Comparison of ENCODE assay signal across 17 cellular contexts in genomic region chr6:130928158-130928917, GRCh38.
DNase-seq lines count a peak whose midpoint lies in the region; ATAC-seq and TF ChIP-seq lines count a peak whose summit lies in the region.
"Had no signal": no experiment of that assay in that cellular context is flagged by ENCODE, and none has a peak within 500 bp of the region (broad histone marks: within the 10 kb centered on the region; RNA-seq: fewer than 3 reads in every experiment).

No MANE protein-coding gene starts in this region.

- H3K9me2 ChIP-seq in GM23248 (ENCODE audit: insufficient read depth) = no peaks in the 10 kb centered on the region

- no peaks in the 10 kb centered on the region for H4K20me1 ChIP-seq in GM23248 (ENCODE audit: insufficient read depth)

- peak overlapping the region; percentile 3; the same call in 1 of the 2 replicates for H3K9ac ChIP-seq in GM23248

- peak overlapping the region; percentile 27 for H3K27ac ChIP-seq in GM23248
- peak overlapping the region in 3 of 4 donors; percentile 0 to 23 (median 21) for H3K27ac ChIP-seq in gastroesophageal sphincter
- H3K27ac ChIP-seq in foreskin keratinocyte = no peak overlapping the region
- H3K27ac ChIP-seq: HL-60 had no signal

- H3K27me3 Mint-ChIP-seq in chondrocyte (ENCODE audit: low read depth) = no peaks in the 10 kb centered on the region
- H3K27me3 Mint-ChIP-seq: activated naive CD4-positive, alpha-beta T cell treated with anti-CD3 and anti-CD28 coated beads, Interleukin-2, amount 10 ng/mL, durations not matched to agents 7 days and 5 days had no signal

- no peak overlapping the region for H3K4me3 Mint-ChIP-seq in chondrocyte (ENCODE audit: unreplicated experiment)
- H3K4me3 Mint-ChIP-seq: activated naive CD4-positive, alpha-beta T cell treated with anti-CD3 and anti-CD28 coated beads, Interleukin-2, amount 10 ng/mL, durations not matched to agents 7 days and 5 days; H9; neural crest cell had no signal

- peak; percentile 32 for ATAC-seq in gastroesophageal sphincter
- no peak for ATAC-seq in foreskin keratinocyte
- no peak for ATAC-seq in HG03025 (IDR thresholded peaks at IDR 0.05; ENCODE audit: low FRiP score, unreplicated experiment)

- H3K4me3 ChIP-seq in GM23248 (peak overlapping the region; percentile 51), gastroesophageal sphincter (no peak overlapping the region)

- DNase-seq in GM23248 (no peak), SIG-M5 (lab: John Stamatoyannopoulos, UW) (peak; percentile 49), putamen (ENCODE audit: low spot score) (peak; percentile 49), foreskin keratinocyte (no peak), chondrocyte (ENCODE audit: low spot score) (no peak)
- DNase-seq in stimulated activated CD4-positive, alpha-beta T cell treated with anti-CD3 and anti-CD28 coated beads, Interleukin-4, amount 100 ng/mL, for 24 hours = no peak
- DNase-seq: activated CD4-positive, CD25-positive, alpha-beta regulatory T cell; activated naive CD4-positive, alpha-beta T cell treated with anti-CD3 and anti-CD28 coated beads, Interleukin-2, amount 10 ng/mL, durations not matched to agents 7 days and 5 days; central memory CD4-positive, alpha-beta T cell; H9; NCI-H2029; NCI-H82; SHP77 treated with DMSO at 0.1 percent for 48 hours had no signal

- H3K9me3 ChIP-seq in GM23248 (ENCODE audit: low read depth) = no peaks in the 10 kb centered on the region
- no peaks in the 10 kb centered on the region for H3K9me3 ChIP-seq in gastroesophageal sphincter

- no peak overlapping the region for H3K27ac Mint-ChIP-seq in chondrocyte (ENCODE audit: unreplicated experiment)
- H3K27ac Mint-ChIP-seq: activated naive CD4-positive, alpha-beta T cell treated with anti-CD3 and anti-CD28 coated beads, Interleukin-2, amount 10 ng/mL, durations not matched to agents 7 days and 5 days; H9 had no signal

- peak overlapping the region; percentile 67 for H3K4me2 ChIP-seq in GM23248 (ENCODE audit: unreplicated experiment)

- H3K4me1 ChIP-seq in GM23248 (ENCODE audit: insufficient read depth) (peaks cover 27% of the 10 kb centered on the region), gastroesophageal sphincter (peaks cover 0 to 22% (median 2%) of the 10 kb centered on the region in 3 donors), foreskin keratinocyte (peaks cover 8% of the 10 kb centered on the region)

- no peak for TF ChIP-seq EP300 in gastroesophageal sphincter (IDR thresholded peaks at IDR 0.05)

- H3K4me1 Mint-ChIP-seq in chondrocyte (ENCODE audit: low read depth) = peaks cover 21% of the 10 kb centered on the region
- H3K4me1 Mint-ChIP-seq: activated naive CD4-positive, alpha-beta T cell treated with anti-CD3 and anti-CD28 coated beads, Interleukin-2, amount 10 ng/mL, durations not matched to agents 7 days and 5 days had no signal

- no peak for TF ChIP-seq CTCF in gastroesophageal sphincter (IDR thresholded peaks at IDR 0.05)
- TF ChIP-seq CTCF in foreskin keratinocyte (conservative IDR thresholded peaks at IDR 0.05) = no peak
- no peak for TF ChIP-seq CTCF in chondrocyte (IDR thresholded peaks at IDR 0.05)

- peaks cover 4% of the 10 kb centered on the region for H3K36me3 Mint-ChIP-seq in chondrocyte (ENCODE audit: low read depth)
- H3K36me3 Mint-ChIP-seq: activated naive CD4-positive, alpha-beta T cell treated with anti-CD3 and anti-CD28 coated beads, Interleukin-2, amount 10 ng/mL, durations not matched to agents 7 days and 5 days had no signal

- H3K36me3 ChIP-seq in GM23248 (ENCODE audit: low read depth) = no peaks in the 10 kb centered on the region; the same call in 1 of the 2 replicates
- H3K36me3 ChIP-seq in gastroesophageal sphincter = no peaks in the 10 kb centered on the region

- peaks cover 8% of the 10 kb centered on the region for H3K79me2 ChIP-seq in GM23248 (ENCODE audit: insufficient read depth)

- 0 out of 2 replicates have a peak overlapping the region, but pooled peaks have one; percentile 9 for H2AFZ ChIP-seq in GM23248

- TF ChIP-seq POLR2A in gastroesophageal sphincter (IDR thresholded peaks at IDR 0.05) = no peak

- in situ Hi-C loops in GM23248 (cut with MboI) = no loop called here

- H3K27me3 ChIP-seq in GM23248 (replicated peaks; ENCODE audit: insufficient read depth) (no peaks in the 10 kb centered on the region), gastroesophageal sphincter (no peaks in the 10 kb centered on the region), foreskin keratinocyte (no peaks in the 10 kb centered on the region)

- H3K9me3 Mint-ChIP-seq in chondrocyte (ENCODE audit: low read depth) = peaks cover 5% of the 10 kb centered on the region
- H3K9me3 Mint-ChIP-seq: activated naive CD4-positive, alpha-beta T cell treated with anti-CD3 and anti-CD28 coated beads, Interleukin-2, amount 10 ng/mL, durations not matched to agents 7 days and 5 days; neural crest cell had no signal

- peaks cover 25% of the 10 kb centered on the region for H3F3A ChIP-seq in GM23248 (ENCODE audit: insufficient read depth)

- WGBS in GM23248 (ENCODE audit: low coverage in 1 of 2, low lambda C conversion rate in 2 of 2, missing lambda C conversion rate in 2 of 2), 2 experiments = 75 to 79% methylated on average over 6 of the region's 6 CpGs
- 78 to 79% methylated on average over 4 to 6 of the region's 6 CpGs for WGBS in gastroesophageal sphincter (ENCODE audit: low coverage in 1 of 2), 2 donors

Comparison
In these comparisons a context has a peak if more than half of its experiments do, and no peak if none do; other contexts are left out.
1. DNase-seq: peak in SIG-M5 (single experiment) and putamen (single experiment); none in GM23248 (single experiment), foreskin keratinocyte (0 of 2), chondrocyte (single experiment) and stimulated activated CD4-positive, alpha-beta T cell treated with anti-CD3 and anti-CD28 coated beads, Interleukin-4, amount 100 ng/mL, for 24 hours (single experiment).